ENCODE assay signal across 21 cellular contexts in the genomic region with DNA sequence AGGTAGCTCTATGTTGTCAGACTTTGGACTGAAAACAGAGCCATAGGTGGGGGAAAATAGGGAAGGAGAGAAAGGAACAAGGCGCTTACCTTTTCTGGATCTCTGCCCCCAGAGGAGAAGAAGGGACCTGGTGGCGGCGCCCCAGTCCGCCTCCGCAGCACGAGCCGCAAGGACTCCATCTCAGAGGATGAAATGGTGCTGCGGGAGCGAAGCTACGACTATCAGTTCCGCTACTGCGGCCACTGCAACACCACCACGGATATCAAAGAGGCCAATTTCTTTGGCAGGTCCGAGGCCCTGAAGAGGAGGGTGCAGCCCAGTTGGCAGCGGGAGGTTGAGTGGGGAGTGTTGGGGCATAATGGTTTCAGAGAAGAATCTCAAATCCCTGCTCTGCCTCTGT.
"Had no signal": no experiment of that assay in that cellular context is flagged by ENCODE, and none has a peak within 500 bp of the region (broad histone marks: within the 10 kb centered on the region; RNA-seq: fewer than 3 reads in every experiment).

No MANE protein-coding gene starts in this region.

- H3K9me3 ChIP-seq: SJSA1 had no signal

- DNase-seq: KBM-7, NCI-H1092, NCI-H1105 treated with DMSO at 0.1 percent for 48 hours, NCI-H1417 treated with DMSO at 0.1 percent for 48 hours, NCI-H187, NCI-H2029, NCI-H2081 treated with DMSO at 0.1 percent for 48 hours, NCI-H2171, NCI-H226, NCI-H446, NCI-H510A, NCI-H524 treated with DMSO at 0.1 percent for 48 hours, NCI-H69, NCI-H774, Right ventricle myocardium superior, RPMI8226, SIG-M5 had no signal

- H3K27ac Mint-ChIP-seq: IgD-negative memory B cell had no signal

- H3K27ac ChIP-seq: SJSA1, SK-N-MC had no signal

- FAIRE-seq: RCC 7860 had no signal

- H3K4me3 Mint-ChIP-seq: IgD-negative memory B cell had no signal

- H3K27me3 Mint-ChIP-seq: IgD-negative memory B cell had no signal

- H3K27me3 ChIP-seq: SJSA1 had no signal

- H3K9me3 Mint-ChIP-seq: IgD-negative memory B cell had no signal

- H3K4me3 ChIP-seq: SJSA1, SK-N-MC had no signal
